Comparison of ENCODE assay signal across 11 cellular contexts in the genomic region with DNA sequence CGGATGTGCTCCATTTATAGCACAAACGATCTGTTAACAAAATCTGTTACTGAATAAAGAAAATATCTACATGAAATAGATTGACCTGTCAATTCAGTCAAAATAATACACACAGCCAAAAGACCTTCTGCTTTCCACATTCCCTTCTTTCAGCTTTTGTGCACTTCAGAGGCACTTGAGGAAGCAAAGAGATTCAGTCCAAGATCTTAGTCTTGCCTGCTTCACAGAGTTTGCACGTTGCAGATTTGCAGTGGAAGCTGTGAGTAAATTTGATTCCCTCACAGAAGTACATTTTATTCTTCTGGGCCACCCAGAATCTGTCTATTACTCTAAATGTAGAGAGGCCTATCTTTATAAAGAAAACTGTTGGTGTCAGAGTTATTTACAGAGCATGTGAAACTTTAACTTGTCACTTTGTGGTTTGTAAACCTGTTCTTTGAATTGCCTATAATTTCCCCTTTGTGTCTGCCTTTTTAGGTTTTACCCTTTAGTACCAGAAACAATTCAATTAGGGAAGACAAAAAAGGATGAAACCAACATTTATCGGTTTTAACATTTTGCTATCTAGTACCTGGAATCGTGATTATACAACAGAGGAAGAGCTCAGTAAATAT. TPM values are rescaled to one million over a fixed set of nuclear protein-coding genes. Genes with fewer than 3 reads are reported as not detected.
DNase-seq lines count a peak whose midpoint lies in the region; ATAC-seq and TF ChIP-seq lines count a peak whose summit lies in the region.
"Had no signal": no experiment of that assay in that cellular context is flagged by ENCODE, and none has a peak within 500 bp of the region (broad histone marks: within the 10 kb centered on the region; RNA-seq: fewer than 3 reads in every experiment).

No MANE protein-coding gene starts in this region.

- TF ChIP-seq POLR2A in body of pancreas (IDR thresholded peaks at IDR 0.05) = no peak

- ATAC-seq in GM18868 (IDR thresholded peaks at IDR 0.05; ENCODE audit: unreplicated experiment) (peak; percentile 90), GM21786 (IDR thresholded peaks at IDR 0.05; ENCODE audit: unreplicated experiment) (peak; percentile 83), body of pancreas (no peak)
- ATAC-seq: GM23338 had no signal

- H3K4me2 ChIP-seq in KMS-11 = peak overlapping the region; percentile 70
- H3K4me2 ChIP-seq: GM23338 had no signal

- no peaks in the 10 kb centered on the region for H4K20me1 ChIP-seq in KMS-11 (ENCODE audit: insufficient read depth)

- peak overlapping the region; percentile 9; the same call in 1 of the 2 replicates for H2AFZ ChIP-seq in KMS-11 (ENCODE audit: low read depth)
- H2AFZ ChIP-seq: GM23338 had no signal

- intact Hi-C loops in body of pancreas (cut with DNase I) = no loop called here

- H3K27me3 ChIP-seq in KMS-11 (ENCODE audit: insufficient read depth, low read depth) (no peaks in the 10 kb centered on the region), mucosa of rectum (ENCODE audit: control insufficient read depth in 2 of 2, insufficient read depth in 2 of 2, low read length in 2 of 2) (no peaks in the 10 kb centered on the region), body of pancreas (no peaks in the 10 kb centered on the region)

- H3K27ac ChIP-seq in KMS-11 (peak overlapping the region; percentile 63), mucosa of rectum (ENCODE audit: low read depth in 2 of 2, low read length in 2 of 2) (peak overlapping the region; percentile 27), body of pancreas (peak overlapping the region in 1 of 4 donors; percentile 7)
- H3K27ac ChIP-seq: epithelial cell of prostate had no signal

- peak overlapping the region; percentile 9; the same call in 1 of the 2 replicates for H3K9ac ChIP-seq in KMS-11
- no peak overlapping the region for H3K9ac ChIP-seq in mucosa of rectum (ENCODE audit: low read depth in 1 of 2, low read length in 2 of 2)

- H3K4me1 ChIP-seq in KMS-11 (ENCODE audit: low read depth, poor library complexity, severe bottlenecking) = peaks cover 90% of the 10 kb centered on the region
- H3K4me1 ChIP-seq in mucosa of rectum (ENCODE audit: control insufficient read depth in 2 of 2, insufficient read depth in 2 of 2, low read length in 2 of 2) = peaks cover 7 to 9% of the 10 kb centered on the region in 2 donors
- peaks cover 5% of the 10 kb centered on the region for H3K4me1 ChIP-seq in body of pancreas

- WGBS in body of pancreas, 2 donors = 18 to 20% methylated on average over 5 of the region's 5 CpGs

- H3K79me2 ChIP-seq in KMS-11 (ENCODE audit: insufficient read depth, low read depth) = no peaks in the 10 kb centered on the region

- DNase-seq in kidney tubule cell (ENCODE audit: low spot score) (no peak), HPDE6-E6E7 (ENCODE audit: extremely low spot score) (no peak), GM13976 (ENCODE audit: low spot score) (no peak), body of pancreas (no peak)
- DNase-seq: retina had no signal

- TF ChIP-seq CTCF in KMS-11 (conservative IDR thresholded peaks at IDR 0.05; ENCODE audit: low read depth, low read length) (no peak), GM13976 (IDR thresholded peaks at IDR 0.05; ENCODE audit: borderline replicate concordance, control extremely low read depth, extremely low read depth, insufficient read depth, missing control alignments) (no peak), body of pancreas (IDR thresholded peaks at IDR 0.05) (no peak)

- H3K36me3 ChIP-seq in KMS-11 (ENCODE audit: insufficient read depth) (no peaks in the 10 kb centered on the region), mucosa of rectum (ENCODE audit: control insufficient read depth in 2 of 2, insufficient read depth in 2 of 2, low read length in 2 of 2) (no peaks in the 10 kb centered on the region), body of pancreas (replicated peaks in 1 of 2; ENCODE audit: insufficient read depth in 1 of 2, low read depth in 2 of 2) (no peaks in the 10 kb centered on the region)

- in situ Hi-C loops in GM13976 (cut with MboI; ENCODE audit: low sequenced_read_pairs, unreplicated experiment) = no loop called here

- H3K9me3 ChIP-seq in mucosa of rectum (ENCODE audit: control insufficient read depth in 2 of 2, low read length in 2 of 2) (no peaks in the 10 kb centered on the region), body of pancreas (no peaks in the 10 kb centered on the region)

- H3K4me3 ChIP-seq in KMS-11 (IDR thresholded peaks at IDR 0.05; ENCODE audit: insufficient read depth, low read depth, low read length) = no peak overlapping the region
- H3K4me3 ChIP-seq in mucosa of rectum (ENCODE audit: low read length in 2 of 2) = no peak overlapping the region
- no peak overlapping the region for H3K4me3 ChIP-seq in body of pancreas
- H3K4me3 ChIP-seq: GM23338 had no signal

RNA-seq across cellular contexts. Expression of a gene that starts 15.5 kb away (rescaled TPM):
- total RNA-seq in body of pancreas = 100 to 1,000 TPM in 1 of 2 donors, 10 to 100 TPM in 1; 40.0 to 118 TPM
